ENCODE assay signal across 8 cellular contexts in the genomic region with DNA sequence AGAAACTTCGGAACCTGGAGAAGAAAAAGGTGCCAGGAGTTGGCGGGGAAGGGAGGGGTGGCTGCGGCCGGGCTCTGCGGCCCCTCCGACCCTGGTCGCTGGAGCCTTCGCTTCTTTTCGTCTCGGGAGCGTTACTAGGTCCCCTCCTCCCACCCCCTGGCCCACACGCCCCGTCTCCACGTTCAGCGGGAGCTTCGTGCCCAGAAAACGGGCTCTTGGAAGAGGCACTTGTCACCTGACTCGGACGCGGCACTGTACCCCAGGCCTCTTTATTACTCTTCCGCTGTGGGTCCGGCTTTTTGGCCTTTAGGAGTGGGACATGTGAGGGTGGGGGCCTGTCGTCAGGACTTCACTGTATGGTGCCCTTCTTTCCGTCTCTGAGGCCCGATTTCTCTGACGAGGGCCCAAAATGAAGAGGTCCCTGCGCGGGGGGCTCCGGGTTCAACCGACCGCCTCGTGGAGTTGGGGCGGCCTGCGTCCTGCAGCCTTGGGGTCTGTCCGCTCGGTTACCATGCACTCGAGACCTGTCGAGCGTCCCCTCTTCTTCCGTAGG. TPM values are rescaled to one million over a fixed set of nuclear protein-coding genes. Genes with fewer than 3 reads are reported as not detected.
A peak's percentile ranks its signal among the peaks of the same experiment; 100 is the strongest.
DNase-seq lines count a peak whose midpoint lies in the region; ATAC-seq and TF ChIP-seq lines count a peak whose summit lies in the region.

No MANE protein-coding gene starts in this region.

- H2BK15ac ChIP-seq in mesenchymal stem cell (ENCODE audit: low read depth, poor library complexity, severe bottlenecking): peak overlapping the region; percentile 68

- peak overlapping the region; percentile 44 to 47 for H3K14ac ChIP-seq in mesenchymal stem cell (ENCODE audit: low read length in 2 of 2)

- peak overlapping the region; percentile 49 to 97 for H3K4ac ChIP-seq in mesenchymal stem cell (ENCODE audit: low read depth in 1 of 2, low read length in 2 of 2)

- H3K27ac Mint-ChIP-seq in T-helper 2 cell treated with Interferon-gamma antibody and Interleukin-4, amounts not matched to agents 5 μg/mL and 100 μg/mL, for 36 hours: peak overlapping the region; percentile 97
- peak overlapping the region; percentile 95 for H3K27ac Mint-ChIP-seq in stimulated activated memory B cell treated with anti-CD40 and anti-IgM and Interleukin-4, amounts not matched to agents 10 μg/mL and 1 μg/mL and 100 μg/mL, for 72 hours

- no peak overlapping the region for H2AFZ ChIP-seq in mesenchymal stem cell (ENCODE audit: low read depth, low read length)

- no peaks in the 10 kb centered on the region for H3K9me3 ChIP-seq in colonic mucosa
- no peaks in the 10 kb centered on the region for H3K9me3 ChIP-seq in mesenchymal stem cell (ENCODE audit: control insufficient read depth, low read length)

- peaks cover 32% of the 10 kb centered on the region for H3K4me1 Mint-ChIP-seq in T-helper 2 cell treated with Interferon-gamma antibody and Interleukin-4, amounts not matched to agents 5 μg/mL and 100 μg/mL, for 36 hours (ENCODE audit: low read depth)
- peaks cover 33% of the 10 kb centered on the region for H3K4me1 Mint-ChIP-seq in stimulated activated memory B cell treated with anti-CD40 and anti-IgM and Interleukin-4, amounts not matched to agents 10 μg/mL and 1 μg/mL and 100 μg/mL, for 72 hours

- H3K36me3 Mint-ChIP-seq in T-helper 2 cell treated with Interferon-gamma antibody and Interleukin-4, amounts not matched to agents 5 μg/mL and 100 μg/mL, for 36 hours (ENCODE audit: low read depth): peaks cover 30% of the 10 kb centered on the region
- H3K36me3 Mint-ChIP-seq in stimulated activated memory B cell treated with anti-CD40 and anti-IgM and Interleukin-4, amounts not matched to agents 10 μg/mL and 1 μg/mL and 100 μg/mL, for 72 hours: peaks cover 14% of the 10 kb centered on the region

- no peaks in the 10 kb centered on the region for H3K27me3 Mint-ChIP-seq in T-helper 2 cell treated with Interferon-gamma antibody and Interleukin-4, amounts not matched to agents 5 μg/mL and 100 μg/mL, for 36 hours (ENCODE audit: low read depth)
- no peaks in the 10 kb centered on the region for H3K27me3 Mint-ChIP-seq in stimulated activated memory B cell treated with anti-CD40 and anti-IgM and Interleukin-4, amounts not matched to agents 10 μg/mL and 1 μg/mL and 100 μg/mL, for 72 hours

- peak overlapping the region; percentile 5 to 94 for H3K23ac ChIP-seq in mesenchymal stem cell (ENCODE audit: low read length in 2 of 2)

- no peak for DNase-seq in AG09309 (ENCODE audit: low read depth)
- peak; percentile 13 for DNase-seq in T-helper 2 cell treated with Interferon-gamma antibody and Interleukin-4, amounts not matched to agents 5 μg/mL and 100 μg/mL, for 36 hours (ENCODE audit: low spot score)
- peak; percentile 42 for DNase-seq in colonic mucosa
- DNase-seq in mesenchymal stem cell: peak; percentile 38
- no peak for DNase-seq in inferior parietal cortex (ENCODE audit: extremely low spot score)

- H3K79me1 ChIP-seq in mesenchymal stem cell (replicated peaks; ENCODE audit: low read length, poor library complexity, severe bottlenecking): no peaks in the 10 kb centered on the region

- H3K27ac ChIP-seq in colonic mucosa (peak overlapping the region; percentile 98), mesenchymal stem cell (ENCODE audit: low read length, poor library complexity, severe bottlenecking) (peak overlapping the region; percentile 95)

- H3K9me3 Mint-ChIP-seq in T-helper 2 cell treated with Interferon-gamma antibody and Interleukin-4, amounts not matched to agents 5 μg/mL and 100 μg/mL, for 36 hours: no peaks in the 10 kb centered on the region
- H3K9me3 Mint-ChIP-seq in stimulated activated memory B cell treated with anti-CD40 and anti-IgM and Interleukin-4, amounts not matched to agents 10 μg/mL and 1 μg/mL and 100 μg/mL, for 72 hours: no peaks in the 10 kb centered on the region

- H2BK5ac ChIP-seq in mesenchymal stem cell (ENCODE audit: low read depth, low read length, poor library complexity, severe bottlenecking): peak overlapping the region; percentile 95

- peak overlapping the region; percentile 71 for H2BK120ac ChIP-seq in mesenchymal stem cell (ENCODE audit: low read depth, low read length)

- peak overlapping the region; percentile 77 for H4K8ac ChIP-seq in mesenchymal stem cell (ENCODE audit: low read length)

- peak; percentile 1 for ATAC-seq in GM21717 (IDR thresholded peaks at IDR 0.05; ENCODE audit: unreplicated experiment)
- peak; percentile 0 for ATAC-seq in stimulated activated memory B cell treated with anti-CD40 and anti-IgM and Interleukin-4, amounts not matched to agents 10 μg/mL and 1 μg/mL and 100 μg/mL, for 72 hours
- no peak for ATAC-seq in GM19351 (IDR thresholded peaks at IDR 0.05; ENCODE audit: unreplicated experiment)

- H3K9ac ChIP-seq in colonic mucosa (ENCODE audit: low read depth in 2 of 2, low read length in 2 of 2) (peak overlapping the region; percentile 93 to 100), mesenchymal stem cell (ENCODE audit: low read length) (peak overlapping the region; percentile 99)

- H3K4me3 Mint-ChIP-seq in T-helper 2 cell treated with Interferon-gamma antibody and Interleukin-4, amounts not matched to agents 5 μg/mL and 100 μg/mL, for 36 hours: peak overlapping the region; percentile 100
- peak overlapping the region; percentile 99 for H3K4me3 Mint-ChIP-seq in stimulated activated memory B cell treated with anti-CD40 and anti-IgM and Interleukin-4, amounts not matched to agents 10 μg/mL and 1 μg/mL and 100 μg/mL, for 72 hours

- intact Hi-C loops in colonic mucosa (cut with DNase I): no loop called here

- H3K36me3 ChIP-seq in colonic mucosa: no peaks in the 10 kb centered on the region
- peaks cover 6 to 33% of the 10 kb centered on the region in 2 experiments for H3K36me3 ChIP-seq in mesenchymal stem cell (ENCODE audit: control insufficient read depth in 1 of 2, insufficient read depth in 2 of 2, low read depth in 1 of 2, low read length in 2 of 2)

- peak overlapping the region; percentile 73 for H2AK5ac ChIP-seq in mesenchymal stem cell (ENCODE audit: low read length, severe bottlenecking)

- H4K91ac ChIP-seq in mesenchymal stem cell (ENCODE audit: low read length): peak overlapping the region; percentile 74

- TF ChIP-seq CTCF in AG09309 (IDR thresholded peaks at IDR 0.05; ENCODE audit: control insufficient read depth, insufficient read depth, low read depth, low read length, missing control alignments) (no peak), colonic mucosa (IDR thresholded peaks at IDR 0.05) (no peak)

- peak overlapping the region in 1 of 2 experiments; percentile 42 for H2BK12ac ChIP-seq in mesenchymal stem cell (ENCODE audit: low read length in 2 of 2)

- H3K18ac ChIP-seq in mesenchymal stem cell (ENCODE audit: low read depth in 1 of 2, low read length in 2 of 2): peak overlapping the region; percentile 92 to 97

- H3K27me3 ChIP-seq in colonic mucosa (no peaks in the 10 kb centered on the region), mesenchymal stem cell (ENCODE audit: control insufficient read depth in 1 of 2, insufficient read depth in 1 of 2, low read length in 2 of 2) (no peaks in the 10 kb centered on the region)

- H3K4me2 ChIP-seq in mesenchymal stem cell (ENCODE audit: low read length, poor library complexity, severe bottlenecking): peak overlapping the region; percentile 65

- peaks cover 25% of the 10 kb centered on the region for H3K4me1 ChIP-seq in colonic mucosa
- H3K4me1 ChIP-seq in mesenchymal stem cell (ENCODE audit: control insufficient read depth, insufficient read depth, low read depth, low read length): peaks cover 5% of the 10 kb centered on the region

- H3K4me3 ChIP-seq in AG09309 (ENCODE audit: control insufficient read depth, low read depth, low read length) (peak overlapping the region; percentile 96), colonic mucosa (peak overlapping the region; percentile 98), mesenchymal stem cell (ENCODE audit: insufficient read depth in 1 of 2, low read depth in 1 of 2, low read length in 2 of 2) (peak overlapping the region; percentile 97 to 100)

- WGBS in mesenchymal stem cell: under 1% methylated on average over 38 of the region's 40 CpGs

RNA-seq across cellular contexts. Expression of a gene that starts 1.2 kb away (rescaled TPM):
- 100 to 1,000 TPM; 182 to 274 TPM for total RNA-seq in colonic mucosa
- polyA plus RNA-seq in mesenchymal stem cell (2013, experiment 1 of 2): 155 TPM
- 154 TPM for polyA plus RNA-seq in mesenchymal stem cell (2013, experiment 2 of 2)

RNA-seq across cellular contexts. Expression of a gene that starts 52.7 kb away (rescaled TPM):
- total RNA-seq in colonic mucosa: 10 to 100 TPM; 24.1 to 48.0 TPM
- 17.5 TPM for polyA plus RNA-seq in mesenchymal stem cell (2013, experiment 1 of 2)
- 14.3 TPM for polyA plus RNA-seq in mesenchymal stem cell (2013, experiment 2 of 2)

Comparison
In these comparisons a context has a peak if more than half of its experiments do, and no peak if none do; other contexts are left out.
1. DNase-seq: peak in T-helper 2 cell treated with Interferon-gamma antibody and Interleukin-4, amounts not matched to agents 5 μg/mL and 100 μg/mL, for 36 hours (single experiment), colonic mucosa (single experiment) and mesenchymal stem cell (single experiment); none in AG09309 (single experiment) and inferior parietal cortex (single experiment).
2. Peak in every context shown above with its lines, with median percentiles within 50 percentile points of each other: H3K4me3 ChIP-seq.